ENCODE assay signal across 8 cellular contexts in the genomic region with DNA sequence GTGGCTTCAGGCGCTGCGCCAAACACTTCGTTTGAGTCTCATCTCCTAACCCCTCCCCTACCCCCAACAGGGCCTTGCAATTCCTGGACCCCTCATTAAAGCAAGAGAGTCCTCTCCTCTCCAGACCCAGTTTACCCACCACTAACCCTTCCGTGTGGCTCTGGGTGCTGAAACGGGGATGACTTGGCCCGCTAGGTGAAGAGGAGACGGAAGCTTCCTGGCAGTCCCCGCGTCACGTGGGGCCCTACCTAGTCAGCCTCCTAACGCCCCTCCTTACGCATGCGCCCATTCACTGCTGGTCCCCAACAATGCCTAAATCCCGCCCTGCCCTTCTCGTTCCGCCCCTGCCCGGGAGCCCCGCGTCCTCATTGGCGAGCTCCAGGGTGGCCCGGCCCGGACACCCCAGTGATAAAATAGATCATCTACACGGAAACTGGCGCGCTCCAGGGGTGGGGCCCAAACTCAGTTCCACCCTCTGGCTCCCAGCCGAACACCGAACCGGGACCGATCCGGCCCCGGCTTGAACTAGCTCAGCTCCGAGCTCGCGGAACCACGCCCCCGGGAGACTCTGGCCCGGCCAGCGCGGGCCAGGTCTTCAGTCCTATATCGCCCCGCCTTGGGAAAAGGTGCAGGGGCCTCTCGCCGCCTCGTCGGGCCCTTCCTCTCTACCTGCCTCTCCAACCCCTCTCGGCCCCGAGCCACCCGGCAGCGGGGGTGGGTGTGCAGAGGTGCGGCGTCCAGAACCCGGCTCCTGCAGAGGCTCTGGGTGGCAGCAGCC. TPM values are rescaled to one million over a fixed set of nuclear protein-coding genes. Genes with fewer than 3 reads are reported as not detected.
DNase-seq lines count a peak whose midpoint lies in the region; ATAC-seq, FAIRE-seq and TF ChIP-seq lines count a peak whose summit lies in the region.

A gene with protein sequence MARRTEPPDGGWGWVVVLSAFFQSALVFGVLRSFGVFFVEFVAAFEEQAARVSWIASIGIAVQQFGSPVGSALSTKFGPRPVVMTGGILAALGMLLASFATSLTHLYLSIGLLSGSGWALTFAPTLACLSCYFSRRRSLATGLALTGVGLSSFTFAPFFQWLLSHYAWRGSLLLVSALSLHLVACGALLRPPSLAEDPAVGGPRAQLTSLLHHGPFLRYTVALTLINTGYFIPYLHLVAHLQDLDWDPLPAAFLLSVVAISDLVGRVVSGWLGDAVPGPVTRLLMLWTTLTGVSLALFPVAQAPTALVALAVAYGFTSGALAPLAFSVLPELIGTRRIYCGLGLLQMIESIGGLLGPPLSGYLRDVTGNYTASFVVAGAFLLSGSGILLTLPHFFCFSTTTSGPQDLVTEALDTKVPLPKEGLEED (plus strand): TSS at position 425 of the 778 bp plus-strand sequence. CDS start 368 bp downstream, outside the sequence.

- H3K27ac ChIP-seq in AG04450 (ENCODE audit: low read depth, low read length), result peak within 1 kb of the TSS; percentile 75
- H3K27ac ChIP-seq in iPS-20b (ENCODE audit: low read length), result no peak within 1 kb of the TSS
- H3K27ac ChIP-seq in skin epidermis, result peak within 1 kb of the TSS; percentile 35 to 97 (median 85)

- H3K4me1 ChIP-seq in iPS-20b (ENCODE audit: insufficient read depth, low read length), result peaks cover 4% of the 10 kb centered on the region; the same call in 1 of the 2 replicates

- FAIRE-seq in bronchial epithelial cell (lab: Jason Lieb, UNC), result peak; percentile 55

- no peaks in the 10 kb centered on the region; the same call in 1 of the 2 replicates for H3K9me3 ChIP-seq in AG04450 (ENCODE audit: control insufficient read depth, insufficient read depth, low read length)
- no peaks in the 10 kb centered on the region for H3K9me3 ChIP-seq in iPS-20b (ENCODE audit: insufficient read depth, low read depth, low read length)

- H3K9ac ChIP-seq in iPS-20b (ENCODE audit: low read depth, low read length), result peak within 1 kb of the TSS; percentile 76

- POLR2A ChIA-PET in AG04450 (lab: Yijun Ruan, JAX), result interaction anchor here (0.6 kb wide), 2 partner anchors 147 to 184 kb away, joined by 3 read pairs; a partner anchor contains a TSS

- ATAC-seq in GM18907 (IDR thresholded peaks at IDR 0.05; ENCODE audit: unreplicated experiment), result peak; percentile 88
- ATAC-seq in HG03139 (IDR thresholded peaks at IDR 0.05; ENCODE audit: unreplicated experiment), result peak; percentile 91

- DNase-seq in AG04450 (ENCODE audit: low read depth, low spot score) (peak; percentile 83), NCI-H2196 treated with DMSO at 0.1 percent for 48 hours (lab: John Stamatoyannopoulos, UW; ENCODE audit: unreplicated experiment) (peak; percentile 86), bronchial epithelial cell (ENCODE audit: low read depth) (peak; percentile 96)

- no peaks in the 10 kb centered on the region for H3K27me3 ChIP-seq in AG04450 (ENCODE audit: control insufficient read depth, insufficient read depth, low read length)
- H3K27me3 ChIP-seq in bronchial epithelial cell (ENCODE audit: control insufficient read depth, insufficient read depth, low read length), result no peaks in the 10 kb centered on the region
- peaks cover 10% of the 10 kb centered on the region for H3K27me3 ChIP-seq in iPS-20b (ENCODE audit: insufficient read depth, low read length)

- H3K36me3 ChIP-seq in bronchial epithelial cell (ENCODE audit: control insufficient read depth, insufficient read depth, low read length) (no peaks in the 10 kb centered on the region), iPS-20b (ENCODE audit: insufficient read depth, low read depth, low read length) (no peaks in the 10 kb centered on the region)

- CTCF ChIA-PET in AG04450 (lab: Charles Lee), result interaction anchor here (1.0 to 1.7 kb wide), 3 partner anchors 10 to 31 kb away, joined by 3 to 22 read pairs (median 4); a partner anchor contains a TSS

- 0 out of 2 replicates have a peak, but pooled peaks have one; percentile 7 for TF ChIP-seq CTCF in AG04450 (IDR thresholded peaks at IDR 0.05; ENCODE audit: low read depth, low read length)
- TF ChIP-seq CTCF in WI38 (IDR thresholded peaks at IDR 0.05; ENCODE audit: low read depth, low read length), result no peak
- no peak for TF ChIP-seq CTCF in bronchial epithelial cell (IDR thresholded peaks at IDR 0.05; ENCODE audit: insufficient read depth, low read length, severe bottlenecking)

- H3K4me3 ChIP-seq in AG04450 (ENCODE audit: low read depth, low read length) (peak within 1 kb of the TSS; percentile 84), WI38 (ENCODE audit: low read depth, low read length) (peak within 1 kb of the TSS; percentile 74), bronchial epithelial cell (ENCODE audit: low read depth, low read length) (peak within 1 kb of the TSS; percentile 53), iPS-20b (ENCODE audit: low read length) (peak within 1 kb of the TSS; percentile 81), skin epidermis (peak within 1 kb of the TSS; percentile 47 to 74 (median 62))

RNA-seq across cellular contexts. Expression of the gene that starts here (rescaled TPM):
- polyA plus RNA-seq in AG04450 (2011; rRNA removed), result 1.5 and 1.7 TPM in 2 replicates
- 1.8 and 2.4 TPM in 2 replicates for polyA minus RNA-seq in AG04450 (2011; rRNA and poly(A)+ RNA removed)
- 0.26 and 1.2 TPM in 2 replicates for total RNA-seq in bronchial epithelial cell
